1 cellular context compared by ENCODE assay signal in the genomic region with DNA sequence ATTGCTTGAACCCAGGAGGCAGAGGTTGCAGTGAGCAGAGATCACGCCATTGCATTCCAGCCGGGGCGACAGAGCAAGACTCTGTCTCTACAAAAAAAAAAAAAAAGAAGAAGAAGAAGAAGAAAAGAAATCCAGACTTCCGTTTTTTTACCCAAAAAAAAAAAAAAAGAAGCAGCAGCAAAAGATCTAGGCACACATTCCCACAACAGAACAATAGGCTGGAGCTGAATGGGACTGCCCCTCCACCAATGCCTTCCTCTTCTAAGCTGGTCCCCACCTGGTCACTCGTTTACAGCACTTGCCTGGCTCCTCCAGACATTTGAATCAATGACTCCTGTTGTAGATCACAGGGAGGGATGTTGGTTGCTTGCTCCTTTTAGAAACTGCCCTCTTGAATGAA.
TF ChIP-seq lines count a peak whose summit lies in the region.

No MANE protein-coding gene starts in this region.

TF ChIP-seq in GM23338, 12 proteins besides CTCF, POLR2A, EP300 and RAD21:
- TF ChIP-seq ZNF331 (CRISPR knock-in tag; IDR thresholded peaks at IDR 0.05; ENCODE audit: low read depth) (no peak), POLR2AphosphoS5 (IDR thresholded peaks at IDR 0.05; ENCODE audit: low read depth) (no peak), STAT1 (IDR thresholded peaks at IDR 0.05; ENCODE audit: unreplicated experiment) (no peak), CREB1 (CRISPR knock-in tag; IDR thresholded peaks at IDR 0.05; ENCODE audit: low read depth) (no peak), NANOG (IDR thresholded peaks at IDR 0.05; ENCODE audit: borderline replicate concordance) (no peak), EZH2 (IDR thresholded peaks at IDR 0.05; ENCODE audit: low read depth, unreplicated experiment) (no peak), EZH2phosphoT487 (IDR thresholded peaks at IDR 0.05; ENCODE audit: unreplicated experiment) (no peak), ZNF114 (CRISPR knock-in tag; IDR thresholded peaks at IDR 0.05) (no peak), JUNB (IDR thresholded peaks at IDR 0.05; ENCODE audit: unreplicated experiment) (no peak)
- TF ChIP-seq, protein P1, sequence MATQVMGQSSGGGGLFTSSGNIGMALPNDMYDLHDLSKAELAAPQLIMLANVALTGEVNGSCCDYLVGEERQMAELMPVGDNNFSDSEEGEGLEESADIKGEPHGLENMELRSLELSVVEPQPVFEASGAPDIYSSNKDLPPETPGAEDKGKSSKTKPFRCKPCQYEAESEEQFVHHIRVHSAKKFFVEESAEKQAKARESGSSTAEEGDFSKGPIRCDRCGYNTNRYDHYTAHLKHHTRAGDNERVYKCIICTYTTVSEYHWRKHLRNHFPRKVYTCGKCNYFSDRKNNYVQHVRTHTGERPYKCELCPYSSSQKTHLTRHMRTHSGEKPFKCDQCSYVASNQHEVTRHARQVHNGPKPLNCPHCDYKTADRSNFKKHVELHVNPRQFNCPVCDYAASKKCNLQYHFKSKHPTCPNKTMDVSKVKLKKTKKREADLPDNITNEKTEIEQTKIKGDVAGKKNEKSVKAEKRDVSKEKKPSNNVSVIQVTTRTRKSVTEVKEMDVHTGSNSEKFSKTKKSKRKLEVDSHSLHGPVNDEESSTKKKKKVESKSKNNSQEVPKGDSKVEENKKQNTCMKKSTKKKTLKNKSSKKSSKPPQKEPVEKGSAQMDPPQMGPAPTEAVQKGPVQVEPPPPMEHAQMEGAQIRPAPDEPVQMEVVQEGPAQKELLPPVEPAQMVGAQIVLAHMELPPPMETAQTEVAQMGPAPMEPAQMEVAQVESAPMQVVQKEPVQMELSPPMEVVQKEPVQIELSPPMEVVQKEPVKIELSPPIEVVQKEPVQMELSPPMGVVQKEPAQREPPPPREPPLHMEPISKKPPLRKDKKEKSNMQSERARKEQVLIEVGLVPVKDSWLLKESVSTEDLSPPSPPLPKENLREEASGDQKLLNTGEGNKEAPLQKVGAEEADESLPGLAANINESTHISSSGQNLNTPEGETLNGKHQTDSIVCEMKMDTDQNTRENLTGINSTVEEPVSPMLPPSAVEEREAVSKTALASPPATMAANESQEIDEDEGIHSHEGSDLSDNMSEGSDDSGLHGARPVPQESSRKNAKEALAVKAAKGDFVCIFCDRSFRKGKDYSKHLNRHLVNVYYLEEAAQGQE (IDR thresholded peaks at IDR 0.05; ENCODE audit: unreplicated experiment) = no peak
- TF ChIP-seq, protein P2, sequence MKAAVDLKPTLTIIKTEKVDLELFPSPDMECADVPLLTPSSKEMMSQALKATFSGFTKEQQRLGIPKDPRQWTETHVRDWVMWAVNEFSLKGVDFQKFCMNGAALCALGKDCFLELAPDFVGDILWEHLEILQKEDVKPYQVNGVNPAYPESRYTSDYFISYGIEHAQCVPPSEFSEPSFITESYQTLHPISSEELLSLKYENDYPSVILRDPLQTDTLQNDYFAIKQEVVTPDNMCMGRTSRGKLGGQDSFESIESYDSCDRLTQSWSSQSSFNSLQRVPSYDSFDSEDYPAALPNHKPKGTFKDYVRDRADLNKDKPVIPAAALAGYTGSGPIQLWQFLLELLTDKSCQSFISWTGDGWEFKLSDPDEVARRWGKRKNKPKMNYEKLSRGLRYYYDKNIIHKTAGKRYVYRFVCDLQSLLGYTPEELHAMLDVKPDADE (IDR thresholded peaks at IDR 0.05) = no peak
